ENCODE assay signal across 23 cellular contexts in genomic region chr1:119011706-119012105, GRCh38. TPM values are rescaled to one million over a fixed set of nuclear protein-coding genes. Genes with fewer than 3 reads are reported as not detected.
"Had no signal": no experiment of that assay in that cellular context is flagged by ENCODE, and none has a peak within 500 bp of the region (broad histone marks: within the 10 kb centered on the region; RNA-seq: fewer than 3 reads in every experiment).

No MANE protein-coding gene starts in this region.

- H3K27me3 ChIP-seq: testis had no signal

- H3K9me3 ChIP-seq: esophagus squamous epithelium, heart left ventricle, mucosa of descending colon, neutrophil, psoas muscle, testis, upper lobe of right lung had no signal

- H3K36me3 ChIP-seq: esophagus squamous epithelium, heart left ventricle, neutrophil, tibial nerve, upper lobe of right lung had no signal

- FAIRE-seq: colon, islet of Langerhans had no signal

- H3K27ac ChIP-seq: epithelial cell of prostate, esophagus squamous epithelium, heart left ventricle, neutrophil, psoas muscle, skin epidermis, testis, tibial nerve, upper lobe of right lung had no signal

- H3K4me1 ChIP-seq: psoas muscle had no signal

- ATAC-seq: effector memory CD8-positive, alpha-beta T cell; heart left ventricle; mucosa of descending colon; naive thymus-derived CD8-positive, alpha-beta T cell; psoas muscle; sciatic nerve; stimulated activated naive B cell treated with anti-CD40 and anti-IgM and Interleukin-4, amounts not matched to agents 10 μg/mL and 1 μg/mL and 100 μg/mL, for 72 hours; stimulated activated naive CD8-positive, alpha-beta T cell treated with anti-CD3 and anti-CD28 coated beads, Interleukin-15, amount 100 ng/mL, for 72 hours; upper lobe of right lung had no signal

- DNase-seq: effector memory CD8-positive, alpha-beta T cell; esophagus squamous epithelium; foreskin melanocyte; heart left ventricle; hypothalamus; kidney glomerular epithelial cell; mucosa of descending colon; naive thymus-derived CD8-positive, alpha-beta T cell; psoas muscle; retina; stimulated activated CD4-positive, alpha-beta T cell treated with anti-CD3 and anti-CD28 coated beads, Interleukin-2, amount 100 ng/mL, for 24 hours; stimulated activated CD4-positive, alpha-beta T cell treated with anti-CD3 and anti-CD28 coated beads, Interleukin-4, amount 100 ng/mL, for 4 hours; stimulated activated naive B cell treated with anti-CD40 and anti-IgM and Interleukin-4, amounts not matched to agents 10 μg/mL and 1 μg/mL and 100 μg/mL, for 72 hours; stimulated activated naive CD8-positive, alpha-beta T cell treated with anti-CD3 and anti-CD28 coated beads, Interleukin-15, amount 100 ng/mL, for 72 hours; testis; upper lobe of right lung had no signal

- H3K4me3 ChIP-seq: esophagus squamous epithelium, heart left ventricle, mucosa of descending colon, psoas muscle, skin epidermis, testis, tibial nerve, upper lobe of right lung had no signal

RNA-seq across cellular contexts. Expression of gene TBX15, which starts 23.6 kb away (rescaled TPM):
- total RNA-seq: mucosa of descending colon; naive thymus-derived CD8-positive, alpha-beta T cell had no signal
- polyA plus RNA-seq: naive thymus-derived CD8-positive, alpha-beta T cell had no signal
